ENCODE assay signal across 1 cellular context in genomic region chrX:9717376-9717775, GRCh38.
A peak's percentile ranks its signal among the peaks of the same experiment; 100 is the strongest.
TF ChIP-seq lines count a peak whose summit lies in the region.

No MANE protein-coding gene starts in this region.

TF ChIP-seq in HepG2, 621 proteins besides CTCF, POLR2A, EP300 and RAD21:
- no peak for TF ChIP-seq ZNF142 (CRISPR knock-in tag; IDR thresholded peaks at IDR 0.05)
- no peak for TF ChIP-seq NR2F2 (IDR thresholded peaks at IDR 0.05; ENCODE audit: borderline replicate concordance, low read depth)
- no peak for TF ChIP-seq ZNF776 (CRISPR knock-in tag; IDR thresholded peaks at IDR 0.05)
- TF ChIP-seq AGO2 (optimal IDR thresholded peaks at IDR 0.05; ENCODE audit: low read depth, low read length): peak; percentile 18
